17 cellular contexts compared by ENCODE assay signal in genomic region chr14:93733231-93733630, GRCh38. TPM values are rescaled to one million over a fixed set of nuclear protein-coding genes. Genes with fewer than 3 reads are reported as not detected.
DNase-seq lines count a peak whose midpoint lies in the region; ATAC-seq and TF ChIP-seq lines count a peak whose summit lies in the region.
"Had no signal": no experiment of that assay in that cellular context is flagged by ENCODE, and none has a peak within 500 bp of the region (broad histone marks: within the 10 kb centered on the region; RNA-seq: fewer than 3 reads in every experiment).

No MANE protein-coding gene starts in this region.

- intact Hi-C loops in lower lobe of right lung (cut with DNase I) (no loop called here), stomach (cut with DNase I; ENCODE audit: low total_unique reads) (no loop called here)

- H3K79me2 ChIP-seq in Karpas-422 (ENCODE audit: low read length) = no peaks in the 10 kb centered on the region

- H3K9me2 ChIP-seq in Karpas-422 (replicated peaks; ENCODE audit: insufficient read depth, low read length) = no peaks in the 10 kb centered on the region

- H3K36me3 ChIP-seq in Karpas-422 (ENCODE audit: insufficient read depth, low read length) = no peaks in the 10 kb centered on the region
- no peaks in the 10 kb centered on the region for H3K36me3 ChIP-seq in lower lobe of right lung
- H3K36me3 ChIP-seq in stomach = peaks cover 0 to 28% (median 8%) of the 10 kb centered on the region in 4 donors
- H3K36me3 ChIP-seq: HAP-1, Peyer's patch had no signal

- H3K4me2 ChIP-seq in Karpas-422 (ENCODE audit: low read depth, low read length, poor library complexity, severe bottlenecking) = no peak overlapping the region

- H3K4me3 ChIP-seq in Karpas-422 (ENCODE audit: low read length) (no peak overlapping the region), lower lobe of right lung (no peak overlapping the region), stomach (no peak overlapping the region)
- H3K4me3 ChIP-seq: HAP-1, K562, Peyer's patch had no signal

- WGBS in stomach, 5 donors = 4 to 87% (median 65%) methylated on average over 4 to 11 of the region's 11 CpGs

- H3K4me1 ChIP-seq in Karpas-422 (ENCODE audit: low read length) (no peaks in the 10 kb centered on the region), lower lobe of right lung (no peaks in the 10 kb centered on the region), stomach (peaks cover 0 to 9% (median 4%) of the 10 kb centered on the region in 4 donors)
- H3K4me1 ChIP-seq: HAP-1, Peyer's patch had no signal

- TF ChIP-seq CTCF in lower lobe of right lung (IDR thresholded peaks at IDR 0.05) (no peak), stomach (IDR thresholded peaks at IDR 0.05) (no peak)

- peak; percentile 47 for DNase-seq in DMS79 treated with DMSO at 0.1 percent for 48 hours (lab: John Stamatoyannopoulos, UW)
- DNase-seq in Karpas-422 = peak; percentile 60
- no peak for DNase-seq in lower lobe of right lung
- peak; percentile 44 for DNase-seq in stomach
- DNase-seq in cerebellar nuclear complex (lab: John Stamatoyannopoulos, UW) = no peak
- no peak for DNase-seq in ecto neural progenitor cell (ENCODE audit: low spot score)
- DNase-seq in activated CD4-positive, alpha-beta T cell treated with anti-CD3 and anti-CD28 coated beads, Interleukin-2, amount 50 U/mL, for 1 hour = no peak
- DNase-seq: COR-L47, NCI-H1436, NCI-H2029, NCI-H510A treated with DMSO at 0.1 percent for 48 hours, Right ventricle myocardium superior had no signal

- TF ChIP-seq EP300 in stomach (IDR thresholded peaks at IDR 0.05) = no peak

- TF ChIP-seq POLR2A in stomach (IDR thresholded peaks at IDR 0.05) = no peak

- no peaks in the 10 kb centered on the region for H4K20me1 ChIP-seq in Karpas-422 (ENCODE audit: insufficient read depth, low read depth, low read length)

- H3K27me3 ChIP-seq in Karpas-422 (ENCODE audit: low read length) = no peaks in the 10 kb centered on the region
- H3K27me3 ChIP-seq in lower lobe of right lung (ENCODE audit: low read depth) = peaks cover 4% of the 10 kb centered on the region
- peaks cover 0 to 5% (median 0%) of the 10 kb centered on the region in 3 donors for H3K27me3 ChIP-seq in stomach
- H3K27me3 ChIP-seq: Peyer's patch had no signal

- H3K9me3 ChIP-seq in Karpas-422 (ENCODE audit: low read length) (no peaks in the 10 kb centered on the region), lower lobe of right lung (no peaks in the 10 kb centered on the region), stomach (no peaks in the 10 kb centered on the region)
- H3K9me3 ChIP-seq: HAP-1, Peyer's patch had no signal

- peak; percentile 47 to 63 for ATAC-seq in lower lobe of right lung
- ATAC-seq in HG02973 (IDR thresholded peaks at IDR 0.05; ENCODE audit: unreplicated experiment) = no peak
- ATAC-seq: K562 had no signal

- no peak overlapping the region for H3K27ac ChIP-seq in Karpas-422 (ENCODE audit: low read length)
- no peak overlapping the region for H3K27ac ChIP-seq in lower lobe of right lung
- H3K27ac ChIP-seq in stomach = no peak overlapping the region
- H3K27ac ChIP-seq: Peyer's patch had no signal

- H3K9ac ChIP-seq in Karpas-422 (ENCODE audit: low read length) = no peak overlapping the region

- H2AFZ ChIP-seq in Karpas-422 (ENCODE audit: low read length) = no peak overlapping the region

RNA-seq across cellular contexts. Expression of gene PRIMA1, which starts 55.1 kb away (rescaled TPM):
- total RNA-seq in Karpas-422 (2014; rRNA removed; shearing (Covaris generic); ENCODE audit: low replicate concordance) = not detected in 2 replicates
- total RNA-seq in lower lobe of right lung = 3.0 TPM
- total RNA-seq in stomach = 1 to 10 TPM; 1.2 to 9.8 (median 4.8) TPM
- polyA plus RNA-seq in stomach = 1 to 10 TPM; 3.8 to 9.9 (median 5.0) TPM
- total RNA-seq: G401, K562 had no signal
- polyA plus RNA-seq: K562 had no signal

Comparison
In these comparisons a context has a peak if more than half of its experiments do, and no peak if none do; other contexts are left out.
1. DNase-seq: peak in DMS79 treated with DMSO at 0.1 percent for 48 hours (single experiment), Karpas-422 (single experiment) and stomach (single experiment); none in lower lobe of right lung (single experiment), cerebellar nuclear complex (0 of 2), ecto neural progenitor cell (single experiment) and activated CD4-positive, alpha-beta T cell treated with anti-CD3 and anti-CD28 coated beads, Interleukin-2, amount 50 U/mL, for 1 hour (single experiment).